In the genomic region with DNA sequence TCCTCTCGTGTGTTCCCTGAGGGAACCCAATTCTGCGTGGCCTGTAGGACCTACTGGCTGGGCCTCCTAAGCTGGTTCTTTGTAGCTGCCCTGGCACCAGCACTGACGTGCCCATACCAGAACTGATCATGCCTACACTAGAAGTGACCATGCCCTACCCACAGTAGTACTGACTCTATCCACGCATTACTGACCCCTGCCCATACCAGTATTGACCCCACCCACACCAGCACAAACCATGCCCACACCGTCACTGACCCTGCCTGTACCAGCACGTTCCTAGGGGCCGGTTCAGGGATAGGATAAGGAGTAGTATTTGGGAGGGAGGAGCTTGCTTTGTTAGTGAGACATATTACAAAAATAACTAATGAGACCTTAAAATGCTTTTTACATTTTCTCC, we compare ENCODE assay signal across 8 cellular contexts.
"Had no signal": no experiment of that assay in that cellular context is flagged by ENCODE, and none has a peak within 500 bp of the region (broad histone marks: within the 10 kb centered on the region; RNA-seq: fewer than 3 reads in every experiment).

No MANE protein-coding gene starts in this region.

- H3K4me1 ChIP-seq: HAP-1 had no signal

- H3K9me3 ChIP-seq: HAP-1 had no signal

- H3K9me3 Mint-ChIP-seq: HFFc6 had no signal

- ATAC-seq: HCT116, K562 had no signal

- DNase-seq: GM23248, GOT3, H7, HFFc6, IMR-90 had no signal

- H3K9ac ChIP-seq: GM23248 had no signal

- H3K27ac Mint-ChIP-seq: HFFc6 had no signal

- H3K4me3 ChIP-seq: GM23248, HAP-1, K562 had no signal

- H3K27ac ChIP-seq: GM23248 had no signal

- H3K4me3 Mint-ChIP-seq: HFFc6 had no signal
